Comparison of ENCODE assay signal across 8 cellular contexts in the genomic region with DNA sequence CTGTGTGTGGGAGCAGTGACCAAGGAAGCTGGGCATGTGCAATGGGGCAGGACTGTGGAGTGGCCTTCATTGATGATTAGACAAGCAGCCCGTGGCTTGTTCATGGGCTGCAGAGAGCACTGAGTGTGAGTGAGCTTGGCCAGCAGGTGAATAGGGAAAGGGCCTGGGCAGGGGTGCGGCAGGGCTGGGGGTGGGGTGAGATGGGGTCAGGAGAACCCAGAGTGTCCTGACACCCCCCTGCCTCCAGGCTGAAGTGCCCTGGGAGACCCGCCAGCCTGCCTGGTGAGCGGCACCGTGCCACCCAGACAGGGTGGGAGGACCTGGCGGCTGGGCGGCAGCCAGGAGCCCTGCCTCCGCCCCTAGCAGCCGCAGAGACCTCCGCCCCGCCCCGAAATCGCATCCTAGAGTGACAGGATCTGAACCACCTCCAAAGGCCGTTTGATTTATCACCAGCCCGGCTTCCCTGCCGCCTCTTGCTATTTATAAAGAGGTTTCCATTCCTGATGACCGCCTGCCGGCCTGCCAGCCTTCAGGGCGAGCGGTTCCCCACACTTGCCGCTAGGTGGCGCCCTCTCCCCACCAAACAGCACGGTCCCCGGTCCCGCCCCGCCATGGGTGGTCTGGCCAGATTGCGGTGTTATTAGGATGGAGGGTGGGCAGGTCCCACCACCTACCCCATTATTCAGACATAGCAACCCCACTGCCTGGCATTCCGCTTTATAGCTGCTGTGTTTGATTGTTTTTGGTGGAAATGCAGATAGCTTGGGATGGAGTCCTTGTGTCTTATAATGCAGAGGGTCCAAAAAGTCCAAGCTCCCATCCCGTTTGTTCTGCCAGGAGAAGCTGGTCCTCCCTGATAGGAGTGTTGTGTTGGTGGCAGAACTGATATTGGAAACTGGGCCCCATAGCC. TPM values are rescaled to one million over a fixed set of nuclear protein-coding genes. Genes with fewer than 3 reads are reported as not detected.
DNase-seq lines count a peak whose midpoint lies in the region; ATAC-seq and TF ChIP-seq lines count a peak whose summit lies in the region.

No MANE protein-coding gene starts in this region.

- H3K9me3 ChIP-seq in BLaER1 (no peaks in the 10 kb centered on the region), SU-DHL-6 (ENCODE audit: insufficient read depth, low read length) (no peaks in the 10 kb centered on the region)

- no peaks in the 10 kb centered on the region for H3K27me3 ChIP-seq in BLaER1
- H3K27me3 ChIP-seq in SU-DHL-6 (ENCODE audit: low read length): no peaks in the 10 kb centered on the region

- peak overlapping the region; percentile 77 for H3K4me2 ChIP-seq in BLaER1
- no peak overlapping the region for H3K4me2 ChIP-seq in SU-DHL-6 (ENCODE audit: low read depth, low read length, poor library complexity, severe bottlenecking)

- ATAC-seq in GM19452 (IDR thresholded peaks at IDR 0.05; ENCODE audit: unreplicated experiment) (peak; percentile 74), GM21723 (IDR thresholded peaks at IDR 0.05; ENCODE audit: unreplicated experiment) (no peak)
- peak; percentile 79 to 90 for ATAC-seq in activated naive CD4-positive, alpha-beta T cell treated with anti-CD3 and anti-CD28 coated beads, Interleukin-2, amount 50 U/mL, for 72 hours

- H3K4me1 ChIP-seq in BLaER1: peaks cover 29% of the 10 kb centered on the region

- H3K9me2 ChIP-seq in SU-DHL-6 (replicated peaks; ENCODE audit: insufficient read depth, low read length): no peaks in the 10 kb centered on the region

- no peaks in the 10 kb centered on the region for H3K9me3 Mint-ChIP-seq in activated naive CD4-positive, alpha-beta T cell treated with anti-CD3 and anti-CD28 coated beads, Interleukin-2, amount 50 U/mL, for 72 hours

- H3K9ac ChIP-seq in BLaER1: no peak overlapping the region; the same call in 1 of the 2 replicates
- H3K9ac ChIP-seq in SU-DHL-6 (ENCODE audit: low read length): no peak overlapping the region

- H3K36me3 Mint-ChIP-seq in activated naive CD4-positive, alpha-beta T cell treated with anti-CD3 and anti-CD28 coated beads, Interleukin-2, amount 50 U/mL, for 72 hours: no peaks in the 10 kb centered on the region

- H3K4me3 ChIP-seq in BLaER1 (peak overlapping the region; percentile 40; the same call in 1 of the 2 replicates), SU-DHL-6 (ENCODE audit: insufficient read depth, low read length, poor library complexity, severe bottlenecking) (no peak overlapping the region)

- DNase-seq in NAMALWA (ENCODE audit: low spot score): peak; percentile 73
- DNase-seq in activated naive CD4-positive, alpha-beta T cell treated with anti-CD3 and anti-CD28 coated beads, Interleukin-2, amount 50 U/mL, for 72 hours (ENCODE audit: low spot score in 2 of 2): peak in 1 of 2 donors; percentile 83
- DNase-seq in cardiac septum (ENCODE audit: low spot score): peak; percentile 93
- DNase-seq in retina: peak; percentile 93

- no peaks in the 10 kb centered on the region for H3K36me3 ChIP-seq in BLaER1
- H3K36me3 ChIP-seq in SU-DHL-6 (ENCODE audit: low read length): no peaks in the 10 kb centered on the region

- no peak overlapping the region for H3K27ac Mint-ChIP-seq in activated naive CD4-positive, alpha-beta T cell treated with anti-CD3 and anti-CD28 coated beads, Interleukin-2, amount 50 U/mL, for 72 hours

- no peak overlapping the region for H3K27ac ChIP-seq in BLaER1
- H3K27ac ChIP-seq in SU-DHL-6 (ENCODE audit: low read depth, low read length): no peak overlapping the region

- no peaks in the 10 kb centered on the region for H3F3A ChIP-seq in SU-DHL-6 (ENCODE audit: insufficient read depth)

- H3K79me2 ChIP-seq in SU-DHL-6 (ENCODE audit: insufficient read depth, low read length): no peaks in the 10 kb centered on the region

- no peak overlapping the region for H2AFZ ChIP-seq in SU-DHL-6 (ENCODE audit: low read depth, low read length, severe bottlenecking)

- no peaks in the 10 kb centered on the region for H4K20me1 ChIP-seq in BLaER1
- no peaks in the 10 kb centered on the region for H4K20me1 ChIP-seq in SU-DHL-6 (ENCODE audit: low read depth, low read length)

- TF ChIP-seq CTCF in SU-DHL-6 (IDR thresholded peaks at IDR 0.05; ENCODE audit: insufficient read depth, low read length, poor library complexity, severe bottlenecking): peak; percentile 97

- intact Hi-C loops in cardiac septum (cut with DNase I): loop anchor here (2.0 to 5.0 kb wide), 2 partner anchors 22 to 820 kb away; a partner anchor contains a TSS

RNA-seq across cellular contexts. Expression of a gene that starts 3.5 kb away (rescaled TPM):
- under 1 TPM; 0.31 to 0.34 TPM for total RNA-seq in activated naive CD4-positive, alpha-beta T cell treated with anti-CD3 and anti-CD28 coated beads, Interleukin-2, amount 50 U/mL, for 72 hours
- 0.11 TPM for total RNA-seq in cardiac septum

RNA-seq across cellular contexts. Expression of a gene that starts 22.7 kb away (rescaled TPM):
- total RNA-seq in activated naive CD4-positive, alpha-beta T cell treated with anti-CD3 and anti-CD28 coated beads, Interleukin-2, amount 50 U/mL, for 72 hours: not detected
- 6.1 TPM for total RNA-seq in cardiac septum

RNA-seq across cellular contexts. Expression of a gene that starts 47.7 kb away (rescaled TPM):
- total RNA-seq in activated naive CD4-positive, alpha-beta T cell treated with anti-CD3 and anti-CD28 coated beads, Interleukin-2, amount 50 U/mL, for 72 hours: not detected
- total RNA-seq in cardiac septum: 3.4 TPM

RNA-seq across cellular contexts. Expression of a gene that starts 47.8 kb away (rescaled TPM):
- total RNA-seq in activated naive CD4-positive, alpha-beta T cell treated with anti-CD3 and anti-CD28 coated beads, Interleukin-2, amount 50 U/mL, for 72 hours: not detected
- total RNA-seq in cardiac septum: not detected
